ENCODE assay signal across 21 cellular contexts in genomic region chr20:4891364-4891763, GRCh38.
"Had no signal": no experiment of that assay in that cellular context is flagged by ENCODE, and none has a peak within 500 bp of the region (broad histone marks: within the 10 kb centered on the region; RNA-seq: fewer than 3 reads in every experiment).

No MANE protein-coding gene starts in this region.

- DNase-seq: activated CD4-positive, alpha-beta memory T cell treated with anti-CD3 and anti-CD28 coated beads for 36 hours; activated CD4-positive, alpha-beta T cell treated with anti-CD3 and anti-CD28 coated beads for 36 hours; activated CD4-positive, alpha-beta T cell treated with anti-CD3 and anti-CD28 coated beads, Interleukin-2, amount 10 ng/mL, durations not matched to agents 24 days and 14 days; activated CD4-positive, CD25-positive, alpha-beta regulatory T cell; activated CD4-positive, CD25-positive, alpha-beta regulatory T cell treated with anti-CD3 and anti-CD28 coated beads, Interleukin-2, amount 50 U/mL, for 72 hours; activated CD8-positive, alpha-beta T cell treated with anti-CD3 and anti-CD28 coated beads, Interleukin-2, amount 10 ng/mL, durations not matched to agents 7 days and 5 days; activated effector memory CD4-positive, alpha-beta T cell treated with anti-CD3 and anti-CD28 coated beads, Interleukin-2, amount 50 U/mL, for 16 hours; activated naive CD4-positive, alpha-beta T cell treated with anti-CD3 and anti-CD28 coated beads, Interleukin-2, amount 50 U/mL, for 16 hours; activated T-cell treated with anti-CD3 and anti-CD28 coated beads, Interleukin-2, amount 50 U/mL, for 4 hours; amniotic stem cell; anterior cingulate cortex; brain microvascular endothelial cell; effector memory CD4-positive, alpha-beta T cell; erythroblast; foreskin keratinocyte; gastrocnemius medialis; glutamatergic neuron; heart left ventricle; T-helper 2 cell had no signal

- H3K36me3 ChIP-seq: brain microvascular endothelial cell, gastrocnemius medialis had no signal

- H3K4me3 ChIP-seq: esophagus muscularis mucosa, gastrocnemius medialis, heart left ventricle had no signal

- FAIRE-seq: astrocyte had no signal

- H3K27me3 ChIP-seq: brain microvascular endothelial cell, esophagus muscularis mucosa, foreskin keratinocyte, gastrocnemius medialis, heart left ventricle had no signal

- ATAC-seq: activated CD4-positive, alpha-beta T cell treated with anti-CD3 and anti-CD28 coated beads for 36 hours; activated CD8-positive, alpha-beta T cell treated with anti-CD3 and anti-CD28 coated beads, Interleukin-2, amount 10 ng/mL, durations not matched to agents 7 days and 5 days; foreskin keratinocyte; gastrocnemius medialis; heart left ventricle had no signal

- H3K27ac ChIP-seq: brain microvascular endothelial cell, esophagus muscularis mucosa, foreskin keratinocyte, gastrocnemius medialis, heart left ventricle had no signal

- H3K9me3 ChIP-seq: esophagus muscularis mucosa, gastrocnemius medialis, heart left ventricle had no signal

- H3K4me1 ChIP-seq: foreskin keratinocyte, gastrocnemius medialis had no signal
